In the genomic region with DNA sequence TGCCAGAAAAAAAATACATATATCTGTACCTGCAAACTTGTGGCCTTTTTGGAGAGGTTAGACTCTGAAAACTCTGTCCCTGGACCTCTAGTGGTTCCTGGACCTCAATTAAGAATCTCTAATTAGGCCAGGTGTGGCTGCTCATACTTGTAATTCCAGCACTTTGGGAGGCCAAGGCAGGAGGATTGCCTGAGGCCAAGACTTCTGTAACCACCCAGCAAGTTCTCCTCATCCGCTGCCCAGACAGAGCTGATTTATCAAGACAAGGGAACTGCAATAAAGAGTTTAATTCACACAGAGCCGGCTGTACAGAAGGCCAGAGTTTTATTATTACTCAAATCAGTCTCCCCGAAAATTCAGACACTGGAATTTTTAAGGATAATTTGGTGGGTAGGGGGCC, we compare ENCODE assay signal across 4 cellular contexts.
"Had no signal": no experiment of that assay in that cellular context is flagged by ENCODE, and none has a peak within 500 bp of the region (broad histone marks: within the 10 kb centered on the region; RNA-seq: fewer than 3 reads in every experiment).

No MANE protein-coding gene starts in this region.

- DNase-seq: GOT3, H7, KBM-7 had no signal

- FAIRE-seq: HepG2 had no signal
